Comparison of ENCODE assay signal across 8 cellular contexts in the genomic region with DNA sequence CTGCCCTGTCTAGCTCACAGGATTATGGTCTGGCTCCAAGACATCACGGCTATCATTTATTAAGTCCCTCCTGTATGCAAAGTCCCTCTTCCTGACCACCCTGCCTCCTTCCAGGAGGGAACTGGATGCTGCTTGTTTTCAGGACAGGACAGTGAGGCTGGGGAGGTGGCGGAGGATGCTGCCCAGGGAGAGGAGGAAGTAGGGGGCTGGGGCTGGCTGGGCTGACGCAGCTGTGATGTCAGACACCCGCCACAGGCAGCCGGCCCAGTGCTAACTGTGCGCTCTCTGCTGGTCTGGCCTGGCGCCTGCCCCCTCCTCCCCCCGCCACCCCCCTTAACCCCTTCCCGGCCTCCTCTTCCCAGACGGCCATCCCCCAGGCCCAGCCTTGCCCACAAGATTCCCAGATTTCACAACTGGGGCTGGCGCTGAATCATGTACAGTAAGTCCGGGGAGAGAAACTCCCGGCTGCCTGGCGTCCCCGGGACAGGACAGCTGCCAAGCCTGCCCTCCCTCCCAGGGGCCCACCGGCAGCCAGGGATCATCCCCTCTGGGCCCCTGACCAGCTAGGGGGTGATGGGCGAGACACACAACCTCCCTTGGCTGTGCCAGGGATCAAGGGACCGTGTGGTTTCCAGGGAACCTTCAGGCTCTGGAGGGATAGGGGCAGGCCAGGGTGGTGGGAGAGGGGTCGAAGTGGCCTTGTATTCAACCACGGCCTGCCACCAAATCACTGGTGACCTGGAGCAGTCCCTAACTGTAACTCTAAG.
DNase-seq lines count a peak whose midpoint lies in the region; ATAC-seq, FAIRE-seq and TF ChIP-seq lines count a peak whose summit lies in the region.

No MANE protein-coding gene starts in this region.

- no peaks in the 10 kb centered on the region for H3K36me3 ChIP-seq in spleen

- H3K27me3 ChIP-seq in spleen (replicated peaks in 1 of 7): peaks cover 0 to 10% (median 0%) of the 10 kb centered on the region in 7 donors

- no peak for FAIRE-seq in GM19239 (lab: Jason Lieb, UNC)

- ATAC-seq in HG02885 (IDR thresholded peaks at IDR 0.05; ENCODE audit: poor library complexity, unreplicated experiment): no peak

- TF ChIP-seq CTCF in spleen (IDR thresholded peaks at IDR 0.05 in 8 of 11, conservative IDR thresholded peaks at IDR 0.05 in 3 of 11): peak in 4 of 11 experiments; percentile 7 to 56 (median 32)

- peak; percentile 93 for DNase-seq in AG08395 (ENCODE audit: low spot score)
- DNase-seq in NCI-H446 (lab: John Stamatoyannopoulos, UW): peak; percentile 20 to 85
- peak in 47 of 61 donors; percentile 11 to 85 (median 50) for DNase-seq in caudate nucleus (lab: John Stamatoyannopoulos, UW)
- peak; percentile 96 for DNase-seq in kidney tubule cell (ENCODE audit: low spot score)
- DNase-seq in spleen: peak; percentile 95
- DNase-seq in GM19239 (ENCODE audit: insufficient read length, low spot score): no peak
- no peak for DNase-seq in NCI-H146 (lab: John Stamatoyannopoulos, UW)

- peaks cover 0 to 78% (median 34%) of the 10 kb centered on the region in 6 donors for H3K4me1 ChIP-seq in spleen

- WGBS in spleen, 5 donors: 39 to 64% (median 55%) methylated on average over 13 to 20 of the region's 20 CpGs

- H3K4me3 ChIP-seq in spleen: peak overlapping the region in 1 of 8 donors; percentile 48

- no peaks in the 10 kb centered on the region for H3K9me3 ChIP-seq in spleen

- intact Hi-C loops in spleen (cut with DNase I; ENCODE audit: low total_unique reads): no loop called here

- no peak for TF ChIP-seq POLR2A in spleen (IDR thresholded peaks at IDR 0.05)

- H3K27ac ChIP-seq in caudate nucleus (ENCODE audit: low read depth, low read length) (peak overlapping the region; percentile 72), spleen (peak overlapping the region; percentile 6 to 89 (median 80))

Comparison
In these comparisons a context has a peak if more than half of its experiments do, and no peak if none do; other contexts are left out.
1. DNase-seq: peak in AG08395 (single experiment), NCI-H446 (2 of 2), caudate nucleus (47 of 61), kidney tubule cell (single experiment) and spleen (single experiment); none in GM19239 (single experiment) and NCI-H146 (single experiment).